Comparison of ENCODE assay signal across 13 cellular contexts in the genomic region with DNA sequence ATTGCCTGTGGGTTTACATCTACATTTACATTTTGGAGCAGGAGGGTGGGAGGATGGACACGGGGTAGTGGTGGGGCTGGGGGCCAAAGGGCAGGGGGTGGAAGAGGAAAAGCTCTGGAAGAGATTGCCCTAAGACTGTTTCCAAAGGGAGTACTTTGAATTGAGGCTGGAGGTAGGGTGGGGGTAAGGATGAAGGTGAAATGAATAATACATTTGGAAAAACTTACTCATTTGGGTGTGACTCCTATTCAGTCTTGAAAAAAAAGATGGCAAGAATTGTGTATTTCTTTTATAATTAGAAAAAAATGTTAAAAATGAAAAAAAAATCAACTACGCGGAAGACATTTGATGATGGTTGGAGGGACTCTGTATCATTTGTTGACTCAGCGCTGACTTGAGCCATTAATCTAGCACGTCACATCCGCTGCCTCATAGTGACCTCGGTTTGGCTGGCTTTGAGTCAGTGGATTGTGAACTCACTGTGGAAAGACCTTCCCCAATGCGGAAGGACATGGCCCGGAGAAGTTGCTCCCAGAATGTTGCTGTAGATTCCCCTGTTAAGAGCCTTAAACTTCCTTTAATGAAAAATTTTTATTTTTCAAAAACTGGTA. TPM values are rescaled to one million over a fixed set of nuclear protein-coding genes. Genes with fewer than 3 reads are reported as not detected.
DNase-seq lines count a peak whose midpoint lies in the region; ATAC-seq and TF ChIP-seq lines count a peak whose summit lies in the region.
"Had no signal": no experiment of that assay in that cellular context is flagged by ENCODE, and none has a peak within 500 bp of the region (broad histone marks: within the 10 kb centered on the region; RNA-seq: fewer than 3 reads in every experiment).

No MANE protein-coding gene starts in this region.

- no peaks in the 10 kb centered on the region for H3K9me3 Mint-ChIP-seq in activated CD8-positive, alpha-beta T cell treated with anti-CD3 and anti-CD28 coated beads, Interleukin-2, amount 10 ng/mL, durations not matched to agents 7 days and 5 days (ENCODE audit: insufficient read depth)
- H3K9me3 Mint-ChIP-seq: activated CD4-positive, alpha-beta memory T cell treated with anti-CD3 and anti-CD28 coated beads for 36 hours; effector memory CD8-positive, alpha-beta T cell; IgD-negative memory B cell; stimulated activated naive CD8-positive, alpha-beta T cell treated with anti-CD3 and anti-CD28 coated beads, Interleukin-15, amount 100 ng/mL, for 72 hours had no signal

- TF ChIP-seq CTCF in IMR-90 (conservative IDR thresholded peaks at IDR 0.05; ENCODE audit: low read depth, low read length) (no peak), kidney epithelial cell (IDR thresholded peaks at IDR 0.05; ENCODE audit: insufficient read depth, low read length, poor library complexity, severe bottlenecking) (no peak), thoracic aorta (IDR thresholded peaks at IDR 0.05) (no peak)

- H3K27ac ChIP-seq in IMR-90 (ENCODE audit: insufficient read depth, low read length) (peak overlapping the region; percentile 82), thoracic aorta (peak overlapping the region; percentile 80 to 97)

- H3K27me3 Mint-ChIP-seq in activated CD8-positive, alpha-beta T cell treated with anti-CD3 and anti-CD28 coated beads, Interleukin-2, amount 10 ng/mL, durations not matched to agents 7 days and 5 days (ENCODE audit: low read depth) = no peaks in the 10 kb centered on the region

- ATAC-seq in IMR-90 (ENCODE audit: low read depth) = peak; percentile 81
- ATAC-seq in thoracic aorta (ENCODE audit: insufficient number of reproducible peaks, low FRiP score, low read depth) = peak; percentile 88
- no peak for ATAC-seq in activated CD8-positive, alpha-beta T cell treated with anti-CD3 and anti-CD28 coated beads, Interleukin-2, amount 10 ng/mL, durations not matched to agents 7 days and 5 days
- ATAC-seq: effector memory CD8-positive, alpha-beta T cell; stimulated activated naive CD8-positive, alpha-beta T cell treated with anti-CD3 and anti-CD28 coated beads, Interleukin-15, amount 100 ng/mL, for 72 hours had no signal

- no peaks in the 10 kb centered on the region for H3K9me3 ChIP-seq in IMR-90 (ENCODE audit: control insufficient read depth, insufficient read depth, low read length)
- no peaks in the 10 kb centered on the region for H3K9me3 ChIP-seq in thoracic aorta

- peak overlapping the region; percentile 69 for H2AFZ ChIP-seq in IMR-90 (replicated peaks; ENCODE audit: low read length, poor library complexity)

- peak overlapping the region; percentile 73 for H3K14ac ChIP-seq in IMR-90 (replicated peaks; ENCODE audit: low read depth, low read length)

- TF ChIP-seq POLR2A in IMR-90 (IDR thresholded peaks at IDR 0.05; ENCODE audit: low read depth, low read length) (peak; percentile 52; the same call in 1 of the 2 replicates), erythroblast (IDR thresholded peaks at IDR 0.05; ENCODE audit: low read length) (no peak)

- H3K4ac ChIP-seq in IMR-90 (ENCODE audit: low read depth, low read length) = peak overlapping the region; percentile 88

- no TSS peak for BruUV-seq in IMR-90 (replicated peaks; lab: Mats Ljungman, UMichigan)

- peak overlapping the region; percentile 57; the same call in 1 of the 2 replicates for H3K23ac ChIP-seq in IMR-90 (ENCODE audit: low read depth, low read length)

- H4K91ac ChIP-seq in IMR-90 (ENCODE audit: insufficient read depth, low read depth, low read length) = peak overlapping the region; percentile 91

- H3K18ac ChIP-seq in IMR-90 (ENCODE audit: low read depth, low read length) = peak overlapping the region; percentile 63

- H3K4me3 ChIP-seq in IMR-90 (ENCODE audit: insufficient read depth, low read depth, low read length) (no peak overlapping the region), kidney epithelial cell (ENCODE audit: low read depth, low read length) (no peak overlapping the region), thoracic aorta (peak overlapping the region; percentile 73)

- peaks cover 0 to 9% of the 10 kb centered on the region in 2 experiments; a peak in 1 of 4 replicates for H3K79me1 ChIP-seq in IMR-90 (ENCODE audit: low read depth in 1 of 2, low read length in 2 of 2)

- no peak for TF ChIP-seq RAD21 in IMR-90 (IDR thresholded peaks at IDR 0.05; ENCODE audit: low read length)

- H4K20me1 ChIP-seq in IMR-90 (ENCODE audit: insufficient read depth, low read length) = no peaks in the 10 kb centered on the region

- H3K27me3 ChIP-seq in IMR-90 (ENCODE audit: control insufficient read depth, insufficient read depth, low read length) (no peaks in the 10 kb centered on the region), kidney epithelial cell (ENCODE audit: control insufficient read depth, insufficient read depth, low read length) (no peaks in the 10 kb centered on the region), thoracic aorta (replicated peaks; ENCODE audit: insufficient read depth) (no peaks in the 10 kb centered on the region)

- DNase-seq in IMR-90 (peak; percentile 99), brain pericyte (ENCODE audit: low read depth, low spot score) (peak; percentile 7), kidney epithelial cell (ENCODE audit: low read depth) (peak; percentile 19), thoracic aorta (ENCODE audit: low spot score) (peak; percentile 73), KG1 (lab: John Stamatoyannopoulos, UW) (no peak), T-helper 2 cell (no peak), erythroblast (lab: John Stamatoyannopoulos, UW) (no peak)
- no peak for DNase-seq in activated CD8-positive, alpha-beta T cell treated with anti-CD3 and anti-CD28 coated beads, Interleukin-2, amount 10 ng/mL, durations not matched to agents 7 days and 5 days
- DNase-seq: activated CD4-positive, alpha-beta memory T cell treated with anti-CD3 and anti-CD28 coated beads for 36 hours; effector memory CD8-positive, alpha-beta T cell; stimulated activated naive CD8-positive, alpha-beta T cell treated with anti-CD3 and anti-CD28 coated beads, Interleukin-15, amount 100 ng/mL, for 72 hours had no signal

- peak overlapping the region; percentile 82 to 99 for H4K8ac ChIP-seq in IMR-90 (ENCODE audit: low read depth in 2 of 2, low read length in 2 of 2)

- peak overlapping the region; percentile 91 for H2BK120ac ChIP-seq in IMR-90 (ENCODE audit: low read depth, low read length)

- H2BK20ac ChIP-seq in IMR-90 (ENCODE audit: low read depth, low read length) = peak overlapping the region; percentile 85

- peak overlapping the region; percentile 95 for H2AK9ac ChIP-seq in IMR-90 (replicated peaks; ENCODE audit: low read depth, low read length, poor library complexity)

- H3K36me3 ChIP-seq in IMR-90 (ENCODE audit: control insufficient read depth, insufficient read depth, low read length) = no peaks in the 10 kb centered on the region
- no peaks in the 10 kb centered on the region for H3K36me3 ChIP-seq in kidney epithelial cell (ENCODE audit: control insufficient read depth, insufficient read depth, low read length)
- no peaks in the 10 kb centered on the region for H3K36me3 ChIP-seq in thoracic aorta

- 0% methylated on average over 4 of the region's 9 CpGs; no CpG with 5 or more reads in 1 of the 2 experiments for WGBS in IMR-90 (ENCODE audit: extremely low coverage in 2 of 2, insufficient read length in 1 of 2), 2 experiments

- peaks cover 24% of the 10 kb centered on the region for H3K4me1 ChIP-seq in IMR-90 (ENCODE audit: control insufficient read depth, insufficient read depth, low read length)
- peaks cover 22 to 63% of the 10 kb centered on the region in 2 donors for H3K4me1 ChIP-seq in thoracic aorta (ENCODE audit: control insufficient read depth in 1 of 2, low read depth in 2 of 2)

- H3K4me2 ChIP-seq in IMR-90 (ENCODE audit: low read depth, low read length) = no peak overlapping the region

- H2BK5ac ChIP-seq in IMR-90 (ENCODE audit: low read depth, low read length, poor library complexity, severe bottlenecking) = peak overlapping the region; percentile 96

- H3K4me1 Mint-ChIP-seq in activated CD8-positive, alpha-beta T cell treated with anti-CD3 and anti-CD28 coated beads, Interleukin-2, amount 10 ng/mL, durations not matched to agents 7 days and 5 days (ENCODE audit: low read depth) = no peaks in the 10 kb centered on the region
- H3K4me1 Mint-ChIP-seq: IgD-negative memory B cell; stimulated activated naive CD8-positive, alpha-beta T cell treated with anti-CD3 and anti-CD28 coated beads, Interleukin-15, amount 100 ng/mL, for 72 hours had no signal

- peaks cover 22% of the 10 kb centered on the region for H3K9me1 ChIP-seq in IMR-90 (ENCODE audit: insufficient read depth, low read length)

- CTCF ChIA-PET in IMR-90 (lab: Yijun Ruan, JAX) = interaction anchor here (1.0 kb wide), 1 partner anchor 29 kb away, joined by 5 read pairs; no protein-coding TSS in a partner anchor
- CTCF ChIA-PET in activated CD8-positive, alpha-beta T cell treated with anti-CD3 and anti-CD28 coated beads, Interleukin-2, amount 10 ng/mL, durations not matched to agents 7 days and 5 days (lab: Charles Lee) = no interaction called here

- dilution Hi-C loops in IMR-90 (cut with HindIII; ENCODE audit: low sequenced_read_pairs, unreplicated experiment) = no loop called here

- peak overlapping the region; percentile 78 for H3K56ac ChIP-seq in IMR-90 (ENCODE audit: extremely low read depth, insufficient read depth, low read length)

- peak overlapping the region; percentile 39 for H4K5ac ChIP-seq in IMR-90 (ENCODE audit: low read depth, low read length)

- H2AK5ac ChIP-seq in IMR-90 (ENCODE audit: low read depth, low read length) = peak overlapping the region; percentile 93

- no peaks in the 10 kb centered on the region for H3K36me3 Mint-ChIP-seq in activated CD8-positive, alpha-beta T cell treated with anti-CD3 and anti-CD28 coated beads, Interleukin-2, amount 10 ng/mL, durations not matched to agents 7 days and 5 days (ENCODE audit: low read depth)
- H3K36me3 Mint-ChIP-seq: activated CD4-positive, alpha-beta memory T cell treated with anti-CD3 and anti-CD28 coated beads for 36 hours had no signal

- H2BK15ac ChIP-seq in IMR-90 (ENCODE audit: low read depth, low read length) = peak overlapping the region; percentile 89; the same call in 2 of the 3 replicates

- no peak overlapping the region for H3K9ac ChIP-seq in IMR-90 (ENCODE audit: low read depth, low read length)

- H3K27ac Mint-ChIP-seq in activated CD8-positive, alpha-beta T cell treated with anti-CD3 and anti-CD28 coated beads, Interleukin-2, amount 10 ng/mL, durations not matched to agents 7 days and 5 days = no peak overlapping the region
- H3K27ac Mint-ChIP-seq: activated CD4-positive, alpha-beta memory T cell treated with anti-CD3 and anti-CD28 coated beads for 36 hours; effector memory CD8-positive, alpha-beta T cell; IgD-negative memory B cell; stimulated activated naive CD8-positive, alpha-beta T cell treated with anti-CD3 and anti-CD28 coated beads, Interleukin-15, amount 100 ng/mL, for 72 hours had no signal

- POLR2A ChIA-PET in IMR-90 (lab: Charles Lee; ENCODE audit: unreplicated experiment) = no interaction called here
- POLR2A ChIA-PET in activated CD8-positive, alpha-beta T cell treated with anti-CD3 and anti-CD28 coated beads, Interleukin-2, amount 10 ng/mL, durations not matched to agents 7 days and 5 days (lab: Charles Lee) = no interaction called here

- no peak overlapping the region for H3K4me3 Mint-ChIP-seq in activated CD8-positive, alpha-beta T cell treated with anti-CD3 and anti-CD28 coated beads, Interleukin-2, amount 10 ng/mL, durations not matched to agents 7 days and 5 days
- H3K4me3 Mint-ChIP-seq: activated CD4-positive, alpha-beta memory T cell treated with anti-CD3 and anti-CD28 coated beads for 36 hours; effector memory CD8-positive, alpha-beta T cell; IgD-negative memory B cell; stimulated activated naive CD8-positive, alpha-beta T cell treated with anti-CD3 and anti-CD28 coated beads, Interleukin-15, amount 100 ng/mL, for 72 hours had no signal

- intact Hi-C loops in IMR-90 (cut with micrococcal nuclease) = no loop called here

- in situ Hi-C loops in IMR-90 (cut with MboI; ENCODE audit: low sequenced_read_pairs) = no loop called here

RNA-seq across cellular contexts. Expression of a gene that starts 2.8 kb away (rescaled TPM):
- 1.3 and 1.4 TPM in 2 replicates for total RNA-seq in IMR-90 (2012; rRNA removed)
- polyA plus RNA-seq in IMR-90 (2012; rRNA removed) = 2.0 and 2.2 TPM in 2 replicates
- polyA plus RNA-seq in IMR-90 (2012; cell fraction: cytosol; rRNA removed) = 0.35 and 1.9 TPM in 2 replicates
- 0.73 and 1.5 TPM in 2 replicates for polyA plus RNA-seq in IMR-90 (2012; cell fraction: nucleus; rRNA removed; ENCODE audit: low replicate concordance)
- not detected in 2 replicates for total RNA-seq in kidney epithelial cell
- total RNA-seq in thoracic aorta = 100 to 1,000 TPM in 1 of 2 donors, 10 to 100 TPM in 1; 79.1 to 133 TPM
- not detected for total RNA-seq in activated CD8-positive, alpha-beta T cell treated with anti-CD3 and anti-CD28 coated beads, Interleukin-2, amount 10 ng/mL, durations not matched to agents 7 days and 5 days
- total RNA-seq: activated CD4-positive, alpha-beta memory T cell treated with anti-CD3 and anti-CD28 coated beads for 36 hours; OCI-LY7 had no signal
- polyA plus RNA-seq: IgD-negative memory B cell had no signal

RNA-seq across cellular contexts. Expression of a gene that starts 17.8 kb away (rescaled TPM):
- total RNA-seq in IMR-90 (2012; rRNA removed) = 0.56 TPM in 1 of 2 replicates, not detected in the other
- polyA plus RNA-seq in IMR-90 (2012; rRNA removed) = 0.10 TPM in 1 of 2 replicates, not detected in the other
- polyA plus RNA-seq in IMR-90 (2012; cell fraction: cytosol; rRNA removed) = 0.12 and 0.23 TPM in 2 replicates
- 0.16 and 0.32 TPM in 2 replicates for polyA plus RNA-seq in IMR-90 (2012; cell fraction: nucleus; rRNA removed; ENCODE audit: low replicate concordance)
- 0.08 and 0.14 TPM in 2 replicates for total RNA-seq in kidney epithelial cell
- 1 to 10 TPM; 2.0 to 2.1 TPM for total RNA-seq in thoracic aorta
- not detected for total RNA-seq in activated CD8-positive, alpha-beta T cell treated with anti-CD3 and anti-CD28 coated beads, Interleukin-2, amount 10 ng/mL, durations not matched to agents 7 days and 5 days
- total RNA-seq: activated CD4-positive, alpha-beta memory T cell treated with anti-CD3 and anti-CD28 coated beads for 36 hours; OCI-LY7 had no signal

Comparison
In these comparisons a context has a peak if more than half of its experiments do, and no peak if none do; other contexts are left out.
1. DNase-seq: peak in IMR-90 (single experiment), brain pericyte (single experiment), kidney epithelial cell (single experiment) and thoracic aorta (single experiment); none in activated CD8-positive, alpha-beta T cell treated with anti-CD3 and anti-CD28 coated beads, Interleukin-2, amount 10 ng/mL, durations not matched to agents 7 days and 5 days (single experiment), KG1 (single experiment), T-helper 2 cell (0 of 5) and erythroblast (0 of 2).
2. RNA of a gene that starts 2.8 kb away (total RNA-seq): 79.1 to 133 TPM in thoracic aorta; 1.3 to 1.4 TPM in IMR-90, not detected in kidney epithelial cell and not detected in activated CD8-positive, alpha-beta T cell treated with anti-CD3 and anti-CD28 coated beads, Interleukin-2, amount 10 ng/mL, durations not matched to agents 7 days and 5 days; every median in the first group is over 10 times any median in the second.